In genomic region chr9:111463036-111463435, GRCh38 we compare ENCODE assay signal across 20 cellular contexts.
"Had no signal": no experiment of that assay in that cellular context is flagged by ENCODE, and none has a peak within 500 bp of the region (broad histone marks: within the 10 kb centered on the region; RNA-seq: fewer than 3 reads in every experiment).

No MANE protein-coding gene starts in this region.

- H3K36me3 ChIP-seq: ascending aorta, brain microvascular endothelial cell, heart left ventricle, transverse colon, vagina had no signal

- H3K4me3 ChIP-seq: ascending aorta, heart left ventricle, transverse colon, vagina had no signal

- H3K9me3 ChIP-seq: transverse colon, vagina had no signal

- H3K9me3 Mint-ChIP-seq: activated T-helper 17 cell treated with anti-CD3 and anti-CD28 coated beads, Interleukin-2, amount 50 U/mL, for 72 hours had no signal

- DNase-seq: activated CD4-positive, alpha-beta T cell treated with anti-CD3 and anti-CD28 coated beads for 1 hour; activated CD4-positive, alpha-beta T cell treated with anti-CD3 and anti-CD28 coated beads, Interleukin-2, amount 50 U/mL, for 1 hour; activated T-cell treated with anti-CD3 and anti-CD28 coated beads, Interleukin-2, amount 50 U/mL, for 24 hours; brain microvascular endothelial cell; central memory CD4-positive, alpha-beta T cell; heart left ventricle; left colon; mesendoderm; naive B cell; nucleus accumbens; right cardiac atrium; stimulated activated CD4-positive, alpha-beta T cell treated with anti-CD3 and anti-CD28 coated beads, Interleukin-4, amount 100 ng/mL, for 4 hours; transverse colon had no signal

- H3K27me3 Mint-ChIP-seq: activated T-cell treated with anti-CD3 and anti-CD28 coated beads, Interleukin-2, amount 50 U/mL, for 24 hours; activated T-helper 17 cell treated with anti-CD3 and anti-CD28 coated beads, Interleukin-2, amount 50 U/mL, for 72 hours; naive B cell; stimulated activated naive CD8-positive, alpha-beta T cell treated with anti-CD3 and anti-CD28 coated beads, Interleukin-15, Interleukin-2, amounts not matched to agents 100 ng/mL and 50 ng/mL, for 24 hours had no signal

- ATAC-seq: activated naive CD4-positive, alpha-beta T cell treated with anti-CD3 and anti-CD28 coated beads, Interleukin-2, amount 50 U/mL, for 72 hours; activated T-helper 17 cell treated with anti-CD3 and anti-CD28 coated beads, Interleukin-2, amount 50 U/mL, for 72 hours; heart left ventricle; left colon had no signal

- H3K27ac Mint-ChIP-seq: activated naive CD4-positive, alpha-beta T cell treated with anti-CD3 and anti-CD28 coated beads, Interleukin-2, amount 50 U/mL, for 72 hours; activated T-cell treated with anti-CD3 and anti-CD28 coated beads, Interleukin-2, amount 50 U/mL, for 24 hours; activated T-helper 17 cell treated with anti-CD3 and anti-CD28 coated beads, Interleukin-2, amount 50 U/mL, for 72 hours; stimulated activated naive CD8-positive, alpha-beta T cell treated with anti-CD3 and anti-CD28 coated beads, Interleukin-15, Interleukin-2, amounts not matched to agents 100 ng/mL and 50 ng/mL, for 24 hours had no signal

- H3K4me3 Mint-ChIP-seq: activated T-cell treated with anti-CD3 and anti-CD28 coated beads, Interleukin-2, amount 50 U/mL, for 24 hours; activated T-helper 17 cell treated with anti-CD3 and anti-CD28 coated beads, Interleukin-2, amount 50 U/mL, for 72 hours; naive B cell; stimulated activated naive CD8-positive, alpha-beta T cell treated with anti-CD3 and anti-CD28 coated beads, Interleukin-15, Interleukin-2, amounts not matched to agents 100 ng/mL and 50 ng/mL, for 24 hours had no signal

- H3K4me1 ChIP-seq: ascending aorta had no signal

- H3K27ac ChIP-seq: ascending aorta, brain microvascular endothelial cell, epithelial cell of prostate, heart left ventricle, parathyroid adenoma, transverse colon, vagina had no signal

- H3K27me3 ChIP-seq: ascending aorta, brain microvascular endothelial cell, heart left ventricle, transverse colon, vagina had no signal
